In the genomic region with DNA sequence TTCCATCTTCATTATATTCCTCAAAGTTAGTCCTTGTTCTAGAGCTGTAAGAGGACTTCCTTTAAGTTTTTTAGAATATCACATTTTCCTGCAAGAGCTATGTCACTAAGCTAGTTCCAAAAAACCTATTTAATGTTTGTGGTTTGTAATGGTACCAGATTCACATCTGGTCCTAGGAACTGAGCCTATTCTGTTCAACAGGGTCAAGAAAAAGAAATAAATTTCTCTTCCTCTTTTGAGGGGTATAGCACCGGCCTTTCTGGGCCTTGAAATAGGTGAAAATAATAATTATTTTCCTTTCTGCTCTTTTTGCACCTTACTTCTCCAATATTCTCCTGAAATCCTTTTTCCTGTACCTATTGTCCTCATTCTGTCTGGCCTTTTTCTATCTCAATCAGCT, we compare ENCODE assay signal across 21 cellular contexts. TPM values are rescaled to one million over a fixed set of nuclear protein-coding genes. Genes with fewer than 3 reads are reported as not detected.
DNase-seq lines count a peak whose midpoint lies in the region; ATAC-seq, FAIRE-seq and TF ChIP-seq lines count a peak whose summit lies in the region.
"Had no signal": no experiment of that assay in that cellular context is flagged by ENCODE, and none has a peak within 500 bp of the region (broad histone marks: within the 10 kb centered on the region; RNA-seq: fewer than 3 reads in every experiment).

No MANE protein-coding gene starts in this region.

- H3K4me1 ChIP-seq in pancreas (peaks cover 20 to 43% (median 31%) of the 10 kb centered on the region in 3 donors), kidney (ENCODE audit: control insufficient read depth in 1 of 2, insufficient read depth in 1 of 2, low read depth in 1 of 2, low read length in 2 of 2) (peaks cover 0 to 7% of the 10 kb centered on the region in 2 donors)

- no peak overlapping the region for H3K9ac ChIP-seq in kidney (ENCODE audit: low read length in 2 of 2)
- H3K9ac ChIP-seq: GM23248 had no signal

- no peaks in the 10 kb centered on the region for H3K36me3 Mint-ChIP-seq in activated T-cell treated with anti-CD3 and anti-CD28 coated beads, Interleukin-2, amount 50 U/mL, for 72 hours (ENCODE audit: insufficient read depth in 2 of 2)
- no peaks in the 10 kb centered on the region for H3K36me3 Mint-ChIP-seq in activated naive CD4-positive, alpha-beta T cell treated with anti-CD3 and anti-CD28 coated beads, Interleukin-2, amount 10 ng/mL, durations not matched to agents 7 days and 5 days

- H3K36me3 ChIP-seq in pancreas (no peaks in the 10 kb centered on the region), kidney (ENCODE audit: control insufficient read depth in 1 of 2, insufficient read depth in 2 of 2, low read length in 2 of 2) (no peaks in the 10 kb centered on the region)

- DNase-seq in activated T-cell treated with anti-CD3 and anti-CD28 coated beads, Interleukin-2, amount 50 U/mL, for 72 hours, result no peak
- no peak for DNase-seq in activated T-cell treated with anti-CD3 and anti-CD28 coated beads, Interleukin-2, amount 50 U/mL, for 48 hours
- DNase-seq in NAMALWA (ENCODE audit: low spot score) (peak; percentile 24), pancreas (no peak), kidney (no peak)
- no peak for DNase-seq in activated naive CD4-positive, alpha-beta T cell treated with anti-CD3 and anti-CD28 coated beads, Interleukin-2, amount 10 ng/mL, durations not matched to agents 7 days and 5 days
- DNase-seq: AML-193; Caco-2; CD4-positive, alpha-beta T cell; GM23248; HCEC 1CT had no signal

- no peaks in the 10 kb centered on the region for H3K27me3 ChIP-seq in pancreas

- FAIRE-seq in pancreas (lab: Jason Lieb, UNC) (no peak), kidney (lab: Jason Lieb, UNC) (no peak)
- FAIRE-seq: A549, D721Med, G401.6, GM12891, GM19239, H54 had no signal

- 97 to 98% methylated on average over 1 of the region's 1 CpG for WGBS in pancreas, 2 donors

- H3K27me3 Mint-ChIP-seq in activated T-cell treated with anti-CD3 and anti-CD28 coated beads, Interleukin-2, amount 50 U/mL, for 72 hours (ENCODE audit: low read depth), result peaks cover 46% of the 10 kb centered on the region
- H3K27me3 Mint-ChIP-seq in activated naive CD4-positive, alpha-beta T cell treated with anti-CD3 and anti-CD28 coated beads, Interleukin-2, amount 10 ng/mL, durations not matched to agents 7 days and 5 days, result peaks cover 39% of the 10 kb centered on the region

- H3K9me3 Mint-ChIP-seq in activated T-cell treated with anti-CD3 and anti-CD28 coated beads, Interleukin-2, amount 50 U/mL, for 72 hours, result no peaks in the 10 kb centered on the region
- no peaks in the 10 kb centered on the region for H3K9me3 Mint-ChIP-seq in activated naive CD4-positive, alpha-beta T cell treated with anti-CD3 and anti-CD28 coated beads, Interleukin-2, amount 10 ng/mL, durations not matched to agents 7 days and 5 days
- H3K9me3 Mint-ChIP-seq: CD4-positive, alpha-beta T cell had no signal

- no peak for ATAC-seq in activated T-cell treated with anti-CD3 and anti-CD28 coated beads, Interleukin-2, amount 50 U/mL, for 72 hours (replicated peaks in 1 of 2)
- ATAC-seq in pancreas (no peak), GM21528 (IDR thresholded peaks at IDR 0.05; ENCODE audit: low FRiP score, unreplicated experiment) (no peak)
- ATAC-seq: A549 had no signal

- H3K27ac ChIP-seq in pancreas (peak overlapping the region; percentile 41 to 89 (median 64)), kidney (ENCODE audit: low read depth in 2 of 2, low read length in 2 of 2) (no peak overlapping the region)
- H3K27ac ChIP-seq: 22Rv1, A549, C4-2B, GM23248, HL-60 had no signal

- CTCF ChIA-PET in activated naive CD4-positive, alpha-beta T cell treated with anti-CD3 and anti-CD28 coated beads, Interleukin-2, amount 10 ng/mL, durations not matched to agents 7 days and 5 days (lab: Charles Lee), result no interaction called here

- H3K4me3 ChIP-seq in pancreas (no peak overlapping the region), kidney (ENCODE audit: low read length in 2 of 2) (no peak overlapping the region)
- H3K4me3 ChIP-seq: A549, GM23248 had no signal

- no peaks in the 10 kb centered on the region for H3K9me3 ChIP-seq in pancreas
- H3K9me3 ChIP-seq in kidney (ENCODE audit: control insufficient read depth in 1 of 2, low read length in 2 of 2), result no peaks in the 10 kb centered on the region
- H3K9me3 ChIP-seq: A549, Caco-2 had no signal

- TF ChIP-seq CTCF in pancreas (IDR thresholded peaks at IDR 0.05), result no peak
- TF ChIP-seq CTCF in kidney (IDR thresholded peaks at IDR 0.05; ENCODE audit: borderline replicate concordance, extremely low read depth, insufficient read depth), result no peak

- H3K27ac Mint-ChIP-seq in activated T-cell treated with anti-CD3 and anti-CD28 coated beads, Interleukin-2, amount 50 U/mL, for 72 hours, result peak overlapping the region; percentile 20
- H3K27ac Mint-ChIP-seq in activated naive CD4-positive, alpha-beta T cell treated with anti-CD3 and anti-CD28 coated beads, Interleukin-2, amount 10 ng/mL, durations not matched to agents 7 days and 5 days, result no peak overlapping the region
- H3K27ac Mint-ChIP-seq: CD4-positive, alpha-beta T cell had no signal

- H3K4me3 Mint-ChIP-seq in activated T-cell treated with anti-CD3 and anti-CD28 coated beads, Interleukin-2, amount 50 U/mL, for 72 hours, result no peak overlapping the region
- no peak overlapping the region for H3K4me3 Mint-ChIP-seq in activated naive CD4-positive, alpha-beta T cell treated with anti-CD3 and anti-CD28 coated beads, Interleukin-2, amount 10 ng/mL, durations not matched to agents 7 days and 5 days
- H3K4me3 Mint-ChIP-seq: CD4-positive, alpha-beta T cell had no signal

- intact Hi-C loops in pancreas (cut with DNase I) (no loop called here), kidney (cut with DNase I) (no loop called here)

- H3K4me1 Mint-ChIP-seq in activated T-cell treated with anti-CD3 and anti-CD28 coated beads, Interleukin-2, amount 50 U/mL, for 72 hours (ENCODE audit: low read depth), result peaks cover 10% of the 10 kb centered on the region
- peaks cover 8% of the 10 kb centered on the region for H3K4me1 Mint-ChIP-seq in activated naive CD4-positive, alpha-beta T cell treated with anti-CD3 and anti-CD28 coated beads, Interleukin-2, amount 10 ng/mL, durations not matched to agents 7 days and 5 days

RNA-seq across cellular contexts. Expression of a gene that starts 3.6 kb away (rescaled TPM):
- not detected for total RNA-seq in activated T-cell treated with anti-CD3 and anti-CD28 coated beads, Interleukin-2, amount 50 U/mL, for 72 hours
- 10 to 100 TPM; 20.7 to 28.5 (median 25.0) TPM for total RNA-seq in pancreas
- polyA plus RNA-seq in pancreas, result 10 to 100 TPM in 1 of 2 donors, 1 to 10 TPM in 1; 9.9 to 14.1 TPM
- total RNA-seq in kidney, result 3.9 TPM
- polyA plus RNA-seq in kidney (ENCODE audit: insufficient read depth, low read depth, low replicate concordance), result 2.8 TPM
- total RNA-seq: CD4-positive, alpha-beta T cell had no signal

Comparison
In these comparisons a context has a peak if more than half of its experiments do, and no peak if none do; other contexts are left out.
1. H3K27ac ChIP-seq: peak in pancreas (4 of 4); none in kidney (0 of 2).